ENCODE assay signal across 13 cellular contexts in the genomic region with DNA sequence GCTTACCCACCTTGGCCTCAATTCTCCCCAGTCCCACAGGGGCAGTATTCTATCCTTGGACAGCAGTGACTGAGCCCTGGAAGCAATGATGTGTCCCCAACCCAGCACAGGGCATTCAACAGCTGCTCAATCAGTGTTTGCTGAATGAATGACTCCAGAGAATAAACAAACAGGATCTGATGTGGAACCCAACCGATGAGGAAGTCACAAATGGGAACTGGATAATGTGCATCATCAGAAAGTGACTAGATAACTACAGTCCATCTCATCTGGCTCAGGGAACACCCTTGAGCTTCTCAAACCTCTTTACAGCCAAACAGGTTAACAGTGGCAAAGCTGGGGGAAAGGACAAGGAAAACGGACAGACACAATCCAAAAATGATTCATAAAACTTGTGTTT.
"Had no signal": no experiment of that assay in that cellular context is flagged by ENCODE, and none has a peak within 500 bp of the region (broad histone marks: within the 10 kb centered on the region; RNA-seq: fewer than 3 reads in every experiment).

No MANE protein-coding gene starts in this region.

- H3K9me3 Mint-ChIP-seq: activated CD4-positive, alpha-beta T cell treated with anti-CD3 and anti-CD28 coated beads, Interleukin-2, amount 10 ng/mL, durations not matched to agents 7 days and 5 days; activated naive CD4-positive, alpha-beta T cell treated with anti-CD3 and anti-CD28 coated beads, Interleukin-2, amount 50 U/mL, for 72 hours; memory B cell; nephron; stimulated activated naive CD8-positive, alpha-beta T cell treated with anti-CD3 and anti-CD28 coated beads, Interleukin-15, amount 100 ng/mL, for 72 hours; WTC11 had no signal

- H3K27ac Mint-ChIP-seq: activated CD4-positive, alpha-beta T cell treated with anti-CD3 and anti-CD28 coated beads, Interleukin-2, amount 10 ng/mL, durations not matched to agents 7 days and 5 days; activated naive CD4-positive, alpha-beta T cell treated with anti-CD3 and anti-CD28 coated beads, Interleukin-2, amount 50 U/mL, for 72 hours; memory B cell; nephron; stimulated activated naive CD8-positive, alpha-beta T cell treated with anti-CD3 and anti-CD28 coated beads, Interleukin-15, amount 100 ng/mL, for 72 hours; WTC11 had no signal

- H3K4me3 Mint-ChIP-seq: activated CD4-positive, alpha-beta T cell treated with anti-CD3 and anti-CD28 coated beads, Interleukin-2, amount 10 ng/mL, durations not matched to agents 7 days and 5 days; memory B cell; nephron; stimulated activated naive CD8-positive, alpha-beta T cell treated with anti-CD3 and anti-CD28 coated beads, Interleukin-15, amount 100 ng/mL, for 72 hours; WTC11 had no signal

- H3K4me3 ChIP-seq: heart left ventricle, left lung, ovary, thoracic aorta had no signal

- H3K9me3 ChIP-seq: heart left ventricle, left lung, ovary, thoracic aorta had no signal

- H3K27me3 ChIP-seq: heart left ventricle, left lung, ovary had no signal

- H3K27ac ChIP-seq: left lung, ovary, thoracic aorta had no signal

- DNase-seq: activated CD4-positive, alpha-beta T cell treated with anti-CD3 and anti-CD28 coated beads, Interleukin-2, amount 10 ng/mL, durations not matched to agents 7 days and 5 days; foreskin melanocyte; heart left ventricle; left lung; ovary; stimulated activated CD4-positive, alpha-beta T cell treated with anti-CD3 and anti-CD28 coated beads, Interleukin-4, amount 100 ng/mL, for 1 hour; stimulated activated naive CD8-positive, alpha-beta T cell treated with anti-CD3 and anti-CD28 coated beads, Interleukin-15, amount 100 ng/mL, for 72 hours; T-helper 1 cell had no signal

- H3K36me3 ChIP-seq: ovary had no signal

- H3K4me1 Mint-ChIP-seq: WTC11 had no signal

- H3K27me3 Mint-ChIP-seq: activated CD4-positive, alpha-beta T cell treated with anti-CD3 and anti-CD28 coated beads, Interleukin-2, amount 10 ng/mL, durations not matched to agents 7 days and 5 days; memory B cell; stimulated activated naive CD8-positive, alpha-beta T cell treated with anti-CD3 and anti-CD28 coated beads, Interleukin-15, amount 100 ng/mL, for 72 hours had no signal

- ATAC-seq: activated naive CD4-positive, alpha-beta T cell treated with anti-CD3 and anti-CD28 coated beads, Interleukin-2, amount 50 U/mL, for 72 hours; heart left ventricle; left lung; stimulated activated naive CD8-positive, alpha-beta T cell treated with anti-CD3 and anti-CD28 coated beads, Interleukin-15, amount 100 ng/mL, for 72 hours; WTC11 had no signal
